In genomic region chr20:1971893-1972586, GRCh38 we compare ENCODE assay signal across 21 cellular contexts. TPM values are rescaled to one million over a fixed set of nuclear protein-coding genes. Genes with fewer than 3 reads are reported as not detected.
A peak's percentile ranks its signal among the peaks of the same experiment; 100 is the strongest.
DNase-seq lines count a peak whose midpoint lies in the region; ATAC-seq and TF ChIP-seq lines count a peak whose summit lies in the region.
"Had no signal": no experiment of that assay in that cellular context is flagged by ENCODE, and none has a peak within 500 bp of the region (broad histone marks: within the 10 kb centered on the region; RNA-seq: fewer than 3 reads in every experiment).

No MANE protein-coding gene starts in this region.

- in situ Hi-C loops in HAP-1 (cut with MboI; ENCODE audit: low sequenced_read_pairs): no loop called here

- H3K4me2 ChIP-seq in BLaER1: peak overlapping the region; percentile 25

- WGBS in ectodermal cell, 2 experiments: 62 to 67% methylated on average over 5 of the region's 5 CpGs

- H3K27me3 ChIP-seq in BLaER1 (no peaks in the 10 kb centered on the region), HAP-1 (ENCODE audit: low read depth) (peaks cover 41% of the 10 kb centered on the region), ectodermal cell (ENCODE audit: control insufficient read depth, insufficient read depth, low read length, poor library complexity, severe bottlenecking) (no peaks in the 10 kb centered on the region)
- H3K27me3 ChIP-seq: BE2C had no signal

- H3K9me3 ChIP-seq in BLaER1 (no peaks in the 10 kb centered on the region), HAP-1 (no peaks in the 10 kb centered on the region), ectodermal cell (ENCODE audit: control insufficient read depth, low read length) (no peaks in the 10 kb centered on the region)
- H3K9me3 ChIP-seq: BE2C had no signal

- H3K27me3 Mint-ChIP-seq in CD14-positive monocyte (ENCODE audit: low read depth in 3 of 3): peaks cover 8 to 31% (median 14%) of the 10 kb centered on the region in 3 donors

- H3K27ac ChIP-seq in BLaER1 (no peak overlapping the region), ectodermal cell (ENCODE audit: insufficient read depth, low read depth, low read length, poor library complexity, severe bottlenecking) (peak overlapping the region; percentile 36)
- H3K27ac ChIP-seq: C4-2B, HL-60 had no signal

- no peak overlapping the region for H3K4me3 Mint-ChIP-seq in CD14-positive monocyte
- H3K4me3 Mint-ChIP-seq: CD4-positive, alpha-beta memory T cell; HFFc6 had no signal

- peak; percentile 27 to 69 for DNase-seq in HAP-1 (ENCODE audit: low spot score in 2 of 2)
- DNase-seq in left lobe of liver (ENCODE audit: low spot score): no peak
- DNase-seq in CD14-positive monocyte (ENCODE audit: low spot score): no peak
- DNase-seq in MV-4-11 (lab: John Stamatoyannopoulos, UW): no peak
- DNase-seq: ACHN; BE2C; CD4-positive, alpha-beta memory T cell; DMS153; DMS79; HFFc6; KBM-7 had no signal

- no peak overlapping the region for H3K27ac Mint-ChIP-seq in CD14-positive monocyte
- H3K27ac Mint-ChIP-seq: CD4-positive, alpha-beta memory T cell; HFFc6 had no signal

- peaks cover 0 to 10% (median 1%) of the 10 kb centered on the region in 7 donors for H3K9me3 Mint-ChIP-seq in CD14-positive monocyte
- H3K9me3 Mint-ChIP-seq: CD4-positive, alpha-beta memory T cell; HFFc6 had no signal

- H3K9ac ChIP-seq in BLaER1: no peak overlapping the region

- H3K4me1 Mint-ChIP-seq in CD14-positive monocyte: peaks cover under 1% of the 10 kb centered on the region
- H3K4me1 Mint-ChIP-seq: CD4-positive, alpha-beta memory T cell had no signal

- no peak overlapping the region for H3K4me3 ChIP-seq in BLaER1
- H3K4me3 ChIP-seq in HAP-1: no peak overlapping the region
- no peak overlapping the region for H3K4me3 ChIP-seq in ectodermal cell (ENCODE audit: insufficient read depth, low read depth, low read length)
- H3K4me3 ChIP-seq: GM12878 had no signal

- H3K36me3 ChIP-seq in BLaER1 (no peaks in the 10 kb centered on the region), HAP-1 (replicated peaks) (no peaks in the 10 kb centered on the region), ectodermal cell (ENCODE audit: control insufficient read depth, insufficient read depth, low read length) (no peaks in the 10 kb centered on the region)
- H3K36me3 ChIP-seq: BE2C had no signal

- H4K20me1 ChIP-seq in BLaER1: no peaks in the 10 kb centered on the region

- H3K36me3 Mint-ChIP-seq in CD14-positive monocyte: peaks cover 0 to 1% of the 10 kb centered on the region in 2 donors
- H3K36me3 Mint-ChIP-seq: CD4-positive, alpha-beta memory T cell; IgD-negative memory B cell had no signal

- intact Hi-C loops in CD14-positive monocyte (cut with micrococcal nuclease): no loop called here

- TF ChIP-seq CTCF in CD14-positive monocyte (IDR thresholded peaks at IDR 0.05): no peak

- no peak for ATAC-seq in left lobe of liver
- ATAC-seq: GM12878, HCT116 had no signal

- peaks cover 7% of the 10 kb centered on the region for H3K4me1 ChIP-seq in BLaER1
- 0 out of 2 replicates have a peak, but pooled peaks cover 2% of the 10 kb centered on the region for H3K4me1 ChIP-seq in HAP-1
- peaks cover 28% of the 10 kb centered on the region for H3K4me1 ChIP-seq in ectodermal cell (ENCODE audit: control insufficient read depth, insufficient read depth, low read length)
- H3K4me1 ChIP-seq: BE2C had no signal

RNA-seq across cellular contexts. Expression of gene PDYN, which starts 21.8 kb away (rescaled TPM):
- 2.5 TPM for polyA plus RNA-seq in ectodermal cell (2013, experiment 1 of 4)
- polyA plus RNA-seq in ectodermal cell (2013, experiment 2 of 4): 2.1 TPM
- 2.2 TPM for polyA plus RNA-seq in ectodermal cell (2013, experiment 3 of 4)
- polyA plus RNA-seq in ectodermal cell (2013, experiment 4 of 4): 1.9 TPM
- total RNA-seq in left lobe of liver: not detected
- not detected for polyA plus RNA-seq in CD14-positive monocyte
- total RNA-seq: A172; CD4-positive, alpha-beta memory T cell; GM12878; H4; HFFc6; HT1080 had no signal
- polyA plus RNA-seq: CD4-positive, alpha-beta memory T cell; GM12878; IgD-negative memory B cell had no signal

Comparison
In these comparisons a context has a peak if more than half of its experiments do, and no peak if none do; other contexts are left out.
1. DNase-seq: peak in HAP-1 (2 of 2); none in left lobe of liver (single experiment), CD14-positive monocyte (single experiment) and MV-4-11 (single experiment).